Comparison of ENCODE assay signal across 20 cellular contexts in the genomic region with DNA sequence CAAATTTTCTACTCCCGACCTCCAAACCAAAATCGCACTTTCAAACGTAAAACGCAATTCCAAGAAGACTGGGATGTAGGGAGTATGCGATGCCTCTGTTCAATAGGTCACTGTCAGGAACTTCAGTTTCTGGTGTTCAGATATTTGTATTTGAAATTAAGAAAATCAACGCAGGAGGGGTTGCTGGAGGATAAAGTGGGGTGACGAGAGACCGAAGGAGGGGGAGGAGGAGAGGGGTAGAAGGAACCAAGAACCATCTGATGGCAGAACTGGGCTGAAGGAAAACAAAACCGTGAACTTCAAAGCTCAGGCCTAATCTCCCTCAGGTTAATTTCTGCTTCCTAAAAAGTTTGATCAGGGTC.
DNase-seq lines count a peak whose midpoint lies in the region; ATAC-seq, FAIRE-seq and TF ChIP-seq lines count a peak whose summit lies in the region.
"Had no signal": no experiment of that assay in that cellular context is flagged by ENCODE, and none has a peak within 500 bp of the region (broad histone marks: within the 10 kb centered on the region; RNA-seq: fewer than 3 reads in every experiment).

No MANE protein-coding gene starts in this region.

- H2AFZ ChIP-seq in mammary epithelial cell (ENCODE audit: low read depth, low read length) = peak overlapping the region; percentile 23
- H2AFZ ChIP-seq in K562 (ENCODE audit: low read depth, low read length) = no peak overlapping the region; the same call in 1 of the 2 replicates

- H3K36me3 ChIP-seq in mammary epithelial cell (ENCODE audit: insufficient read depth, low read length) = no peaks in the 10 kb centered on the region
- no peaks in the 10 kb centered on the region for H3K36me3 ChIP-seq in K562 (ENCODE audit: control insufficient read depth, insufficient read depth, low read length)
- H3K36me3 ChIP-seq in mesendoderm (ENCODE audit: control insufficient read depth, insufficient read depth, low read length) = no peaks in the 10 kb centered on the region
- no peaks in the 10 kb centered on the region for H3K36me3 ChIP-seq in sigmoid colon
- H3K36me3 ChIP-seq: esophagus squamous epithelium, spleen, vagina had no signal

- in situ Hi-C loops in mammary epithelial cell (cut with MboI; ENCODE audit: low sequenced_read_pairs in 2 of 2) (loop anchor here (10.0 kb wide), 2 partner anchors 453 to 473 kb away; no protein-coding TSS in a partner anchor), K562 (cut with MboI) (no loop called here)

- H3K4me1 Mint-ChIP-seq in MCF 10A (ENCODE audit: insufficient read depth, unreplicated experiment) = peaks cover 5% of the 10 kb centered on the region

- H3K27ac ChIP-seq in mammary epithelial cell (ENCODE audit: insufficient read depth, low read depth, low read length) = no peak overlapping the region
- H3K27ac ChIP-seq in K562 (ENCODE audit: extremely low read depth, low read depth, low read length) = no peak overlapping the region; the same call in 2 of the 3 replicates
- no peak overlapping the region for H3K27ac ChIP-seq in mesendoderm (ENCODE audit: low read depth, low read length)
- peak overlapping the region in 1 of 4 donors; percentile 95 for H3K27ac ChIP-seq in sigmoid colon
- H3K27ac ChIP-seq: spleen had no signal

- 55% methylated on average over 9 of the region's 9 CpGs for WGBS in mammary epithelial cell (ENCODE audit: low coverage, missing lambda C conversion rate)
- 83% methylated on average over 7 of the region's 9 CpGs for WGBS in K562 (ENCODE audit: insufficient coverage, low coverage, missing lambda C conversion rate)
- no CpG with 5 or more reads among the region's 9 CpGs for WGBS in mesendoderm (ENCODE audit: extremely low coverage, insufficient coverage, low lambda C conversion rate)
- WGBS in sigmoid colon, 2 donors = 16 to 31% methylated on average over 9 of the region's 9 CpGs

- no peak for ATAC-seq in K562
- no peak for ATAC-seq in GM18861 (IDR thresholded peaks at IDR 0.05; ENCODE audit: unreplicated experiment)
- ATAC-seq: activated CD4-positive, CD25-positive, alpha-beta regulatory T cell treated with anti-CD3 and anti-CD28 coated beads, Interleukin-2, amount 50 U/mL, for 24 hours; activated CD8-positive, alpha-beta T cell treated with anti-CD3 and anti-CD28 coated beads, Interleukin-2, amount 10 ng/mL, durations not matched to agents 7 days and 5 days; activated T-cell treated with anti-CD3 and anti-CD28 coated beads, Interleukin-2, amount 50 U/mL, for 72 hours; natural killer cell treated with Interleukin-12 subunit alpha and Interleukin-12 subunit beta and Interleukin-15 and Interleukin-18, amount 100 ng/mL, for 72 hours had no signal

- H3K79me2 ChIP-seq in mammary epithelial cell (ENCODE audit: insufficient read depth, low read length) (no peaks in the 10 kb centered on the region), K562 (ENCODE audit: control insufficient read depth, insufficient read depth, low read length) (no peaks in the 10 kb centered on the region; the same call in 2 of the 3 replicates), mesendoderm (ENCODE audit: control insufficient read depth, insufficient read depth, low read length) (no peaks in the 10 kb centered on the region)

- H3K23ac ChIP-seq in mesendoderm (ENCODE audit: low read length) = no peak overlapping the region

- H2BK120ac ChIP-seq in mesendoderm (ENCODE audit: low read depth, low read length) = no peak overlapping the region

- H4K20me1 ChIP-seq in mammary epithelial cell (ENCODE audit: insufficient read depth, low read length) (no peaks in the 10 kb centered on the region), K562 (replicated peaks; ENCODE audit: control insufficient read depth, insufficient read depth, low read length) (no peaks in the 10 kb centered on the region)

- H3K36me3 Mint-ChIP-seq in MCF 10A (ENCODE audit: insufficient read depth, unreplicated experiment) = no peaks in the 10 kb centered on the region

- H2BK5ac ChIP-seq in mesendoderm (ENCODE audit: low read length) = no peak overlapping the region

- H2BK15ac ChIP-seq in mesendoderm (replicated peaks; ENCODE audit: low read depth) = no peak overlapping the region

- BruUV-seq in mammary epithelial cell (replicated peaks; lab: Mats Ljungman, UMichigan) (no TSS peak), MCF 10A (replicated peaks; lab: Mats Ljungman, UMichigan) (no TSS peak), K562 (replicated peaks; lab: Mats Ljungman, UMichigan) (no TSS peak)

- H3K9ac ChIP-seq in mammary epithelial cell (ENCODE audit: insufficient read depth, low read length) (no peak overlapping the region), K562 (ENCODE audit: insufficient read depth in 1 of 2, low read depth in 2 of 2, low read length in 2 of 2) (no peak overlapping the region), mesendoderm (ENCODE audit: low read length) (peak overlapping the region; percentile 54)

- H3K18ac ChIP-seq in mesendoderm (ENCODE audit: low read length) = peak overlapping the region; percentile 66

- H3K4me2 ChIP-seq in mammary epithelial cell (ENCODE audit: insufficient read depth, low read depth, low read length) = no peak overlapping the region
- peak overlapping the region; percentile 91; the same call in 1 of the 2 replicates for H3K4me2 ChIP-seq in K562 (ENCODE audit: insufficient read depth, low read length)
- no peak overlapping the region for H3K4me2 ChIP-seq in mesendoderm (ENCODE audit: low read length)

- TF ChIP-seq EP300 in K562 (IDR thresholded peaks at IDR 0.05; ENCODE audit: low read length) = no peak
- TF ChIP-seq EP300 in sigmoid colon (IDR thresholded peaks at IDR 0.05) = no peak

- peak overlapping the region; percentile 27 for H3K4ac ChIP-seq in mesendoderm (ENCODE audit: low read depth, low read length)

- peak overlapping the region; percentile 82 for H3K56ac ChIP-seq in mesendoderm (ENCODE audit: low read length)

- no peak for TF ChIP-seq RAD21 in K562 (CRISPR knock-in tag; conservative IDR thresholded peaks at IDR 0.05 in 1 of 2, IDR thresholded peaks at IDR 0.05 in 1 of 2)

- no peak for FAIRE-seq in K562 (lab: Jason Lieb, UNC)
- FAIRE-seq: astrocyte, kidney had no signal

- peaks cover 14% of the 10 kb centered on the region for H3K4me1 ChIP-seq in mammary epithelial cell (ENCODE audit: insufficient read depth, low read length)
- H3K4me1 ChIP-seq in K562 (replicated peaks in 1 of 2; ENCODE audit: control insufficient read depth in 2 of 2, insufficient read depth in 2 of 2, low read length in 2 of 2) = peaks cover 8 to 20% of the 10 kb centered on the region in 2 experiments; a peak in 4 of 5 replicates
- H3K4me1 ChIP-seq in mesendoderm (ENCODE audit: control insufficient read depth, low read depth, low read length) = peaks cover 2% of the 10 kb centered on the region
- H3K4me1 ChIP-seq in sigmoid colon = peaks cover 0 to 39% (median 19%) of the 10 kb centered on the region in 4 donors

- H2AK5ac ChIP-seq in mesendoderm (ENCODE audit: low read length) = no peak overlapping the region

- dilution Hi-C loops in mammary epithelial cell (cut with HindIII; ENCODE audit: low sequenced_read_pairs) = no loop called here

- no peaks in the 10 kb centered on the region for H3K9me3 ChIP-seq in mammary epithelial cell (replicated peaks; ENCODE audit: insufficient read depth, low read length)
- H3K9me3 ChIP-seq in K562 (replicated peaks; ENCODE audit: control insufficient read depth, insufficient read depth, low read depth, low read length) = no peaks in the 10 kb centered on the region
- H3K9me3 ChIP-seq in sigmoid colon = peaks cover 0 to 8% (median under 1%) of the 10 kb centered on the region in 4 donors
- H3K9me3 ChIP-seq: vagina had no signal

- no peak for TF ChIP-seq POLR2A in K562 (conservative IDR thresholded peaks at IDR 0.05)
- no peak for TF ChIP-seq POLR2A in sigmoid colon (IDR thresholded peaks at IDR 0.05)

- no peak overlapping the region for H4K8ac ChIP-seq in mesendoderm (ENCODE audit: low read depth, low read length)

- no peaks in the 10 kb centered on the region for H3K9me1 ChIP-seq in K562 (ENCODE audit: control insufficient read depth, insufficient read depth, low read length)

- peaks cover 19% of the 10 kb centered on the region for H3K27me3 Mint-ChIP-seq in MCF 10A (ENCODE audit: insufficient read depth, unreplicated experiment)

- no peak overlapping the region for H3K27ac Mint-ChIP-seq in MCF 10A (ENCODE audit: low read depth, unreplicated experiment)
- H3K27ac Mint-ChIP-seq: activated CD8-positive, alpha-beta T cell treated with anti-CD3 and anti-CD28 coated beads, Interleukin-2, amount 10 ng/mL, durations not matched to agents 7 days and 5 days had no signal

- CTCF ChIA-PET in mammary epithelial cell (lab: Charles Lee; ENCODE audit: low non-redundant PET) (no interaction called here), MCF 10A (lab: Yijun Ruan, JAX) (interaction anchor here (0.6 kb wide), 1 partner anchor 9 kb away, joined by 3 read pairs; no protein-coding TSS in a partner anchor), K562 (lab: Yijun Ruan, JAX; ENCODE audit: low intra/inter-chr PET ratio) (no interaction called here)

- H3K4me3 ChIP-seq in mammary epithelial cell (replicated peaks in 1 of 3; ENCODE audit: insufficient read depth in 1 of 3, low read depth in 2 of 3, low read length in 3 of 3) = no peak overlapping the region
- no peak overlapping the region for H3K4me3 ChIP-seq in K562
- no peak overlapping the region for H3K4me3 ChIP-seq in mesendoderm (ENCODE audit: low read length)
- H3K4me3 ChIP-seq in sigmoid colon = no peak overlapping the region

- no peak overlapping the region for H3K4me3 Mint-ChIP-seq in MCF 10A (ENCODE audit: unreplicated experiment)
- H3K4me3 Mint-ChIP-seq: activated naive CD4-positive, alpha-beta T cell treated with anti-CD3 and anti-CD28 coated beads, Interleukin-2, amount 50 U/mL, for 24 hours had no signal

- no peak overlapping the region for H4K5ac ChIP-seq in mesendoderm (ENCODE audit: low read length)

- intact Hi-C loops in mammary epithelial cell (cut with micrococcal nuclease) (no loop called here), MCF 10A (cut with micrococcal nuclease) (no loop called here), K562 (cut with micrococcal nuclease) (loop anchor here (10.0 kb wide), 2 partner anchors 363 to 507 kb away; no protein-coding TSS in a partner anchor), sigmoid colon (cut with DNase I) (loop anchor here (5.0 to 10.0 kb wide), 5 partner anchors 344 to 1309 kb away; partner anchors contain the start of genes CBX3, CYCS, HNRNPA2B1 and HOXA3)

- H3K27me3 ChIP-seq in mammary epithelial cell (ENCODE audit: insufficient read depth, low read length) (no peaks in the 10 kb centered on the region), K562 (ENCODE audit: control insufficient read depth in 2 of 2, insufficient read depth in 2 of 2, low read length in 2 of 2) (no peaks in the 10 kb centered on the region), mesendoderm (ENCODE audit: insufficient read depth, low read length, poor library complexity) (peaks cover 22% of the 10 kb centered on the region), sigmoid colon (peaks cover 15 to 99% (median 59%) of the 10 kb centered on the region in 3 donors)

- DNase-seq in mammary epithelial cell (no peak), MCF 10A (ENCODE audit: unreplicated experiment) (no peak), K562 (ENCODE audit: extremely low read depth in 1 of 4, low spot score in 3 of 4) (no peak), mesendoderm (no peak), sigmoid colon (no peak), 8988T (no peak), HPDE6-E6E7 (ENCODE audit: extremely low spot score) (no peak)
- DNase-seq: activated CD8-positive, alpha-beta T cell treated with anti-CD3 and anti-CD28 coated beads, Interleukin-2, amount 10 ng/mL, durations not matched to agents 7 days and 5 days; effector CD8-positive, alpha-beta T cell; esophagus squamous epithelium; spleen; stimulated activated CD4-positive, alpha-beta T cell treated with anti-CD3 and anti-CD28 coated beads, Interleukin-4, amount 100 ng/mL, for 4 hours had no signal

- H3K9me3 Mint-ChIP-seq in MCF 10A (ENCODE audit: unreplicated experiment) = no peaks in the 10 kb centered on the region
- H3K9me3 Mint-ChIP-seq: natural killer cell treated with Interleukin-12 subunit alpha and Interleukin-12 subunit beta and Interleukin-15 and Interleukin-18, amount 100 ng/mL, for 72 hours had no signal

- TF ChIP-seq CTCF in mammary epithelial cell (conservative IDR thresholded peaks at IDR 0.05 in 1 of 2, IDR thresholded peaks at IDR 0.05 in 1 of 2; ENCODE audit: extremely low read depth in 1 of 2, insufficient read depth in 1 of 2, low read depth in 1 of 2, low read length in 2 of 2) (no peak), MCF 10A (IDR thresholded peaks at IDR 0.05; ENCODE audit: unreplicated experiment) (no peak), K562 (IDR thresholded peaks at IDR 0.05 in 2 of 3, conservative IDR thresholded peaks at IDR 0.05 in 1 of 3; ENCODE audit: insufficient read depth in 2 of 3, low read depth in 1 of 3, low read length in 3 of 3) (no peak), sigmoid colon (IDR thresholded peaks at IDR 0.05) (no peak)

- POLR2A ChIA-PET in MCF 10A (lab: Yijun Ruan, JAX) (interaction anchor here (0.6 kb wide), 1 partner anchor 1735 kb away, joined by 3 read pairs; no protein-coding TSS in a partner anchor), K562 (lab: Yijun Ruan, JAX) (no interaction called here)

- H3K79me1 ChIP-seq in mesendoderm (ENCODE audit: low read length) = no peaks in the 10 kb centered on the region

Comparison
In these comparisons a context has a peak if more than half of its experiments do, and no peak if none do; other contexts are left out.
1. intact Hi-C loops: an anchor here in K562 (10.0 kb wide) and sigmoid colon (5.0 to 10.0 kb wide); none called in mammary epithelial cell and MCF 10A.